ENCODE assay signal across 8 cellular contexts in genomic region chr22:50190182-50190951, GRCh38. TPM values are rescaled to one million over a fixed set of nuclear protein-coding genes. Genes with fewer than 3 reads are reported as not detected.
DNase-seq lines count a peak whose midpoint lies in the region; ATAC-seq, FAIRE-seq and TF ChIP-seq lines count a peak whose summit lies in the region.

No MANE protein-coding gene starts in this region.

- ATAC-seq in GM19467 (IDR thresholded peaks at IDR 0.05; ENCODE audit: unreplicated experiment): peak; percentile 41

- no peaks in the 10 kb centered on the region for H3K27me3 ChIP-seq in Karpas-422 (ENCODE audit: low read length)
- no peaks in the 10 kb centered on the region for H3K27me3 ChIP-seq in bronchial epithelial cell (ENCODE audit: control insufficient read depth, insufficient read depth, low read length)

- DNase-seq in COLO829 (ENCODE audit: low spot score) (peak; percentile 61), Karpas-422 (peak; percentile 94), bronchial epithelial cell (ENCODE audit: low read depth) (peak; percentile 65), left kidney (ENCODE audit: low read depth, low spot score) (peak; percentile 82), GOT3 (lab: John Stamatoyannopoulos, UW) (no peak)
- DNase-seq in stimulated activated CD4-positive, alpha-beta T cell treated with anti-CD3 and anti-CD28 coated beads, TNF-alpha, amount 100 ng/mL, for 1 hour (ENCODE audit: low read depth in 3 of 3, low spot score in 1 of 3): peak; percentile 59 to 68 (median 60)

- no peaks in the 10 kb centered on the region for H3K9me3 ChIP-seq in Karpas-422 (ENCODE audit: low read length)

- no peak overlapping the region for H2AFZ ChIP-seq in Karpas-422 (ENCODE audit: low read length)

- peak overlapping the region; percentile 70 for H3K4me2 ChIP-seq in Karpas-422 (ENCODE audit: low read depth, low read length, poor library complexity, severe bottlenecking)

- peak overlapping the region; percentile 66 for H3K4me3 ChIP-seq in Karpas-422 (ENCODE audit: low read length)
- peak overlapping the region; percentile 31 for H3K4me3 ChIP-seq in WI38 (ENCODE audit: low read depth, low read length)
- peak overlapping the region; percentile 28 for H3K4me3 ChIP-seq in bronchial epithelial cell (ENCODE audit: low read depth, low read length)

- H3K36me3 ChIP-seq in Karpas-422 (ENCODE audit: insufficient read depth, low read length) (0 out of 2 replicates have a peak, but pooled peaks cover 5% of the 10 kb centered on the region), bronchial epithelial cell (ENCODE audit: control insufficient read depth, insufficient read depth, low read length) (peaks cover 21% of the 10 kb centered on the region)

- H3K4me1 ChIP-seq in Karpas-422 (ENCODE audit: low read length): peaks cover 88% of the 10 kb centered on the region

- H3K9me2 ChIP-seq in Karpas-422 (replicated peaks; ENCODE audit: insufficient read depth, low read length): no peaks in the 10 kb centered on the region

- no peak for TF ChIP-seq CTCF in WI38 (IDR thresholded peaks at IDR 0.05; ENCODE audit: low read depth, low read length)
- TF ChIP-seq CTCF in bronchial epithelial cell (IDR thresholded peaks at IDR 0.05; ENCODE audit: insufficient read depth, low read length, severe bottlenecking): peak; percentile 60

- peak overlapping the region; percentile 74 for H3K9ac ChIP-seq in Karpas-422 (ENCODE audit: low read length)

- H4K20me1 ChIP-seq in Karpas-422 (ENCODE audit: insufficient read depth, low read depth, low read length): peaks cover 11% of the 10 kb centered on the region; the same call in 1 of the 2 replicates

- H3K79me2 ChIP-seq in Karpas-422 (ENCODE audit: low read length): peaks cover 46% of the 10 kb centered on the region

- H3K27ac ChIP-seq in Karpas-422 (ENCODE audit: low read length): peak overlapping the region; percentile 97

- no peak for FAIRE-seq in bronchial epithelial cell (lab: Jason Lieb, UNC)

RNA-seq across cellular contexts. Expression of gene TRABD, which starts 4.7 kb away (rescaled TPM):
- 46.7 and 117 TPM in 2 replicates for total RNA-seq in Karpas-422 (2014; rRNA removed; shearing (Covaris generic); ENCODE audit: low replicate concordance)
- total RNA-seq in bronchial epithelial cell: 38.3 and 43.7 TPM in 2 replicates

RNA-seq across cellular contexts. Expression of gene SELENOO, which starts 10.4 kb away (rescaled TPM):
- 20.0 and 64.1 TPM in 2 replicates for total RNA-seq in Karpas-422 (2014; rRNA removed; shearing (Covaris generic); ENCODE audit: low replicate concordance)
- total RNA-seq in bronchial epithelial cell: 20.8 and 25.7 TPM in 2 replicates

RNA-seq across cellular contexts. Expression of gene PANX2, which starts 19.8 kb away (rescaled TPM):
- total RNA-seq in Karpas-422 (2014; rRNA removed; shearing (Covaris generic); ENCODE audit: low replicate concordance): not detected in 2 replicates
- total RNA-seq in bronchial epithelial cell: 0.26 and 0.77 TPM in 2 replicates

RNA-seq across cellular contexts. Expression of gene TUBGCP6, which starts 54.5 kb away (rescaled TPM):
- 16.9 and 32.5 TPM in 2 replicates for total RNA-seq in Karpas-422 (2014; rRNA removed; shearing (Covaris generic); ENCODE audit: low replicate concordance)
- total RNA-seq in bronchial epithelial cell: 18.2 TPM in 2 replicates
